6 cellular contexts compared by ENCODE assay signal in the genomic region with DNA sequence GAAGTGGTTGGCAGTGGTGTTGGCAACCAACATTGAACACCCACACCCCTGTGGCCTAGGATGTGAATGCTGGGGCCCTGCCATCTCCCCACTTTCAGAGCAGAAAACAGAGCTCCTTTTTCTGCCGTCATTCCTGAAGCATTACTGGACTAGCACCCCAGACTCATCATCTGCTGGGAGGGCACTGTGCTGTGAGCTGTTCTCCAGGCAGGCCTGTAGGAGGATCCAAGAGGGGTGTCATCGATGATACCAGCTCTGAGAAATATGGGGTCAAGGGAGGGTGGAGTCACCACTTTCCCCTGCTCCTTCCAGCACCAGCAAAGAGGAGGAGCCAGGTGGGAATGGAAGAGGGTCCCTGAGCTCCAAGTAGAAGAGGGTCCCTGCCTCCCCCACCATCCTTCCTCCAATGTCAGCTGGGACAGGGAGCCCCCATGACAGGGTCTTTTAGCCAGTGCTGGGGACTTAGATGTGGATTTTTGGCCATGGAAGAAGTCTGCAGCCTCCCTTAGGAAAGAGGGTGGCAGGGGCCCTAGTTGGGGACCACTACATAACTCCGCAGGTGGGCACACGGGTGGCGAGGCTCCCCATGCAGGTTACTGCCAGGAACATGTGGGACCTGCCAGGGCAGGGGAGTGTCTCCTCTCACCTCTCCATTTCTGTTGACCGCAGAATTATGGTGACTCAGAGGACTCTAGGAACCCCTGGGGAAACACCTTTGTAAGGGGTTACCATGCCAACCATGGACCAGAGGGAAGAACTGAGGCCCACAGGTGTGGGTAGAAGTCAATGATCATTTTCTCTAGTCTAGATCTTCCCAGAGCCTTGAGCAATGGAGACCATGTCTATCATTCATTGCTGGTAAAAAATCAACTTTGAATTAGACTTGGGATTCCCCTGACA.
DNase-seq lines count a peak whose midpoint lies in the region; ATAC-seq and TF ChIP-seq lines count a peak whose summit lies in the region.
"Not testable (repeated sequence)": the region's sequence is repeated elsewhere in the genome, so short reads cannot be mapped to it uniquely, and the experiment has no call there.

No MANE protein-coding gene starts in this region.

- not testable (repeated sequence) for TF ChIP-seq CTCF in epithelial cell of esophagus (IDR thresholded peaks at IDR 0.05; ENCODE audit: insufficient read depth, low read depth, low read length, missing control alignments)

- DNase-seq in EL, result peak; percentile 35
- peak; percentile 16 for DNase-seq in NCI-H146 (lab: John Stamatoyannopoulos, UW)
- DNase-seq in activated effector memory CD4-positive, alpha-beta T cell treated with anti-CD3 and anti-CD28 coated beads, Interleukin-2, amount 50 U/mL, for 16 hours, result peak; percentile 72
- DNase-seq in epithelial cell of esophagus (ENCODE audit: low read depth), result peak; percentile 56
- DNase-seq in stimulated activated CD4-positive, alpha-beta T cell treated with anti-CD3 and anti-CD28 coated beads, Interleukin-4, amount 100 ng/mL, for 24 hours, result peak; percentile 43

- not testable (repeated sequence) for H3K4me3 ChIP-seq in epithelial cell of esophagus (ENCODE audit: low read length)

- ATAC-seq in activated CD4-positive, CD25-positive, alpha-beta regulatory T cell treated with anti-CD3 and anti-CD28 coated beads, Interleukin-2, amount 50 U/mL, for 24 hours, result peak; percentile 84 to 93

Comparison
In these comparisons a context has a peak if more than half of its experiments do, and no peak if none do; other contexts are left out.
1. DNase-seq: peak in every context shown above with its lines; median percentile 72 in activated effector memory CD4-positive, alpha-beta T cell treated with anti-CD3 and anti-CD28 coated beads, Interleukin-2, amount 50 U/mL, for 16 hours; 56 in epithelial cell of esophagus; 43 in stimulated activated CD4-positive, alpha-beta T cell treated with anti-CD3 and anti-CD28 coated beads, Interleukin-4, amount 100 ng/mL, for 24 hours; 35 in EL; 16 in NCI-H146.